13 cellular contexts compared by ENCODE assay signal in genomic region chr10:93873427-93874115, GRCh38. TPM values are rescaled to one million over a fixed set of nuclear protein-coding genes. Genes with fewer than 3 reads are reported as not detected.
DNase-seq lines count a peak whose midpoint lies in the region; TF ChIP-seq lines count a peak whose summit lies in the region.
"Had no signal": no experiment of that assay in that cellular context is flagged by ENCODE, and none has a peak within 500 bp of the region (broad histone marks: within the 10 kb centered on the region; RNA-seq: fewer than 3 reads in every experiment).

No MANE protein-coding gene starts in this region.

- CTCF ChIA-PET in HEK293T (lab: Yijun Ruan, JAX) = no interaction called here

- WGBS in H9 (ENCODE audit: extremely low coverage, insufficient read length, low lambda C conversion rate) = no CpG with 5 or more reads among the region's 6 CpGs

- H3K4me3 Mint-ChIP-seq in H9 = no peak overlapping the region
- H3K4me3 Mint-ChIP-seq: IgD-negative memory B cell had no signal

- H3K23me2 ChIP-seq in H9 (ENCODE audit: insufficient read length, low read depth, low read length, poor library complexity, severe bottlenecking) = no peaks in the 10 kb centered on the region

- no peaks in the 10 kb centered on the region for H3K9me3 ChIP-seq in H9 (ENCODE audit: control insufficient read depth, low read depth, low read length)
- H3K9me3 ChIP-seq: pancreas, thoracic aorta had no signal

- H2BK20ac ChIP-seq in H9 (ENCODE audit: low read depth, low read length, poor library complexity, severe bottlenecking) = no peak overlapping the region

- POLR2A ChIA-PET in HEK293T (lab: Yijun Ruan, JAX) = no interaction called here

- H3K27ac Mint-ChIP-seq in H9 = no peak overlapping the region

- intact Hi-C loops in posterior cingulate gyrus (cut with DNase I) = no loop called here

- no peak overlapping the region for H3K14ac ChIP-seq in H9 (ENCODE audit: insufficient read depth, low read length)

- H3K4me1 ChIP-seq in H9 (ENCODE audit: insufficient read depth, low read length) = peaks cover 4% of the 10 kb centered on the region; the same call in 1 of the 2 replicates
- H3K4me1 ChIP-seq: pancreas had no signal

- H3K27me3 ChIP-seq in H9 (ENCODE audit: insufficient read depth, low read length) = no peaks in the 10 kb centered on the region; the same call in 1 of the 2 replicates
- H3K27me3 ChIP-seq: pancreas had no signal

- no peak overlapping the region for H4K91ac ChIP-seq in H9 (ENCODE audit: insufficient read length, low read depth, low read length)

- no peak overlapping the region for H3K4ac ChIP-seq in H9 (ENCODE audit: low read depth, low read length)

- H2BK15ac ChIP-seq in H9 (ENCODE audit: low read depth, low read length) = no peak overlapping the region

- H3T11ph ChIP-seq in H9 (ENCODE audit: low read length) = no peak overlapping the region

- H2AK5ac ChIP-seq in H9 (ENCODE audit: insufficient read length, low read length) = no peak overlapping the region

- no peak overlapping the region for H4K5ac ChIP-seq in H9 (ENCODE audit: insufficient read length, low read depth, low read length)

- H3K9ac ChIP-seq in H9 (ENCODE audit: extremely low read depth, insufficient read length, low read length) = no peak overlapping the region

- no peaks in the 10 kb centered on the region for H4K20me1 ChIP-seq in H9 (ENCODE audit: control insufficient read depth, insufficient read depth, insufficient read length)

- no peak overlapping the region for H3K18ac ChIP-seq in H9 (ENCODE audit: insufficient read length, low read depth, low read length)

- no peak overlapping the region for H3K56ac ChIP-seq in H9 (ENCODE audit: insufficient read length, low read depth, low read length)

- H3K79me1 ChIP-seq in H9 (ENCODE audit: insufficient read depth, low read depth, low read length, poor library complexity, severe bottlenecking) = no peaks in the 10 kb centered on the region

- peak overlapping the region; percentile 42 for H2AFZ ChIP-seq in H9 (ENCODE audit: low read length)

- no peaks in the 10 kb centered on the region for H3K36me3 Mint-ChIP-seq in H9 (ENCODE audit: insufficient read depth in 1 of 3, low read depth in 3 of 3)
- H3K36me3 Mint-ChIP-seq: IgD-negative memory B cell had no signal

- H2BK120ac ChIP-seq in H9 (ENCODE audit: low read depth, low read length, poor library complexity, severe bottlenecking) = no peak overlapping the region

- no peak overlapping the region for H3K23ac ChIP-seq in H9 (ENCODE audit: insufficient read length, low read depth, low read length)

- no peaks in the 10 kb centered on the region for H3K79me2 ChIP-seq in H9 (ENCODE audit: insufficient read depth, low read length)

- H3K4me1 Mint-ChIP-seq in H9 = peaks cover 7% of the 10 kb centered on the region in 2 experiments
- H3K4me1 Mint-ChIP-seq: IgD-negative memory B cell had no signal

- TF ChIP-seq CTCF in H9 (conservative IDR thresholded peaks at IDR 0.05) = no peak
- TF ChIP-seq CTCF in fibroblast of mammary gland (conservative IDR thresholded peaks at IDR 0.05; ENCODE audit: control insufficient read depth, insufficient read depth, low read depth, low read length) = no peak

- no peak overlapping the region for H2BK5ac ChIP-seq in H9 (ENCODE audit: insufficient read length, low read length)

- peaks cover 31% of the 10 kb centered on the region for H3K27me3 Mint-ChIP-seq in H9 (ENCODE audit: low read depth)

- H2BK12ac ChIP-seq in H9 (ENCODE audit: insufficient read length, low read depth, low read length) = no peak overlapping the region

- no peak for DNase-seq in H9
- peak; percentile 67 for DNase-seq in OCI-M1 (lab: John Stamatoyannopoulos, UW)
- peak; percentile 57 for DNase-seq in fibroblast of mammary gland (ENCODE audit: low read depth)
- DNase-seq in renal cortical epithelial cell (ENCODE audit: low read depth) = peak; percentile 82
- no peak for DNase-seq in HEK293T (ENCODE audit: extremely low spot score)
- DNase-seq in posterior cingulate gyrus = no peak
- no peak for DNase-seq in NCI-H1694 treated with DMSO at 0.1 percent for 48 hours (lab: John Stamatoyannopoulos, UW)
- DNase-seq: activated CD8-positive, alpha-beta memory T cell treated with anti-CD3 and anti-CD28 coated beads for 24 hours; NCI-H526 treated with DMSO at 0.1 percent for 48 hours; pancreas had no signal

- no peak overlapping the region for H4K8ac ChIP-seq in H9 (replicated peaks; ENCODE audit: insufficient read length, low read depth, low read length)

- H3K9me3 Mint-ChIP-seq in H9 = no peaks in the 10 kb centered on the region
- H3K9me3 Mint-ChIP-seq: IgD-negative memory B cell had no signal

- H3K4me3 ChIP-seq in fibroblast of mammary gland (ENCODE audit: control insufficient read depth, low read depth, low read length) = no peak overlapping the region
- H3K4me3 ChIP-seq: pancreas, thoracic aorta had no signal

- H3K27ac ChIP-seq in H9 (ENCODE audit: insufficient read length, low read depth, low read length) = no peak overlapping the region
- H3K27ac ChIP-seq: epithelial cell of prostate, pancreas, thoracic aorta had no signal

- H3K4me2 ChIP-seq in H9 (ENCODE audit: insufficient read depth, insufficient read length, low read length) = no peak overlapping the region

TF ChIP-seq in HEK293T, 16 proteins besides CTCF, POLR2A, EP300 and RAD21:
- TF ChIP-seq LEF1 (IDR thresholded peaks at IDR 0.05; ENCODE audit: borderline replicate concordance) = no peak
- TF ChIP-seq FOXM1 (IDR thresholded peaks at IDR 0.05; ENCODE audit: borderline replicate concordance) = no peak
- TF ChIP-seq ARNT (IDR thresholded peaks at IDR 0.05) = no peak
- no peak for TF ChIP-seq FOXK2 (IDR thresholded peaks at IDR 0.05)
- no peak for TF ChIP-seq ZNF384 (IDR thresholded peaks at IDR 0.05)
- no peak for TF ChIP-seq PKNOX1 (IDR thresholded peaks at IDR 0.05)
- TF ChIP-seq TARDBP (IDR thresholded peaks at IDR 0.05) = no peak
- TF ChIP-seq CTBP1 (IDR thresholded peaks at IDR 0.05; ENCODE audit: borderline replicate concordance) = no peak
- no peak for TF ChIP-seq FOXA1 (IDR thresholded peaks at IDR 0.05)
- TF ChIP-seq HDGF (IDR thresholded peaks at IDR 0.05; ENCODE audit: borderline replicate concordance) = no peak

RNA-seq across cellular contexts. Expression of gene SLC35G1, which starts 20.2 kb away (rescaled TPM):
- total RNA-seq in H9 (2021) (6.1 and 6.3 TPM in 2 replicates), renal cortical epithelial cell (10.3 and 11.1 TPM in 2 replicates)

Comparison
In these comparisons a context has a peak if more than half of its experiments do, and no peak if none do; other contexts are left out.
1. DNase-seq: peak in OCI-M1 (single experiment), fibroblast of mammary gland (single experiment) and renal cortical epithelial cell (single experiment); none in H9 (single experiment), HEK293T (single experiment), posterior cingulate gyrus (0 of 10) and NCI-H1694 treated with DMSO at 0.1 percent for 48 hours (single experiment).